Comparison of ENCODE assay signal across 8 cellular contexts in the genomic region with DNA sequence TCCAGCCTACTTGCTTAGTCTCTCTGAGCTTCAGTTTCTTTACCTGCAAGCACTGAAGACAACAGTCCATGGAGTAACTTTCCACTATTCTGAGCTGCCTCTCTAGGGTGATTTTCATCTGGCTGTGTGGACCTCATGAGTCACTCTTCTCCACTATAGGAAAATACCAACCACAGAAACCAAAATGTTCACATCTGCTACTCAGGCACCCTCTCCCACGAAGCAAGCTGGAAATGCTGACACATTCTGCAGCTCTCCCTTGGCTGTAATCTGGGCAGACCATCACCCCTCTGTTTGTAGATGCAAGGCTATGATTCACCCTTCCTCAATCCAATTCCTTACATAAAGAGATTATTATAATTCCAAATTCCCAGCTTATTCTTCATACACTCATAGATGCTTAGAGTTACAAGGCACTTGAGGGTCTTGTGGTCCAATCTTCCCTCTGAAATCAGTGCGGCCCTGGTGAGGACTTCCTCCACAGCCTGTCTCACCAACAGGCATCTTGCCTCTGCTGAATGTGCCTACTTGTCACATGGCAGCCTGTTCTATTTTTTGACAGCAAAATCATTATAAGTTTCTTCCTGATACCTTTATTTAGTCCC.
DNase-seq lines count a peak whose midpoint lies in the region; ATAC-seq lines count a peak whose summit lies in the region.

No MANE protein-coding gene starts in this region.

- no peak overlapping the region for H3K4me3 Mint-ChIP-seq in activated T-helper 2 cell treated with anti-CD3 and anti-CD28 coated beads, Interferon-gamma antibody, Interleukin-2, Interleukin-4, amounts not matched to agents 10 μg/mL and 5 μg/mL and 100 μg/mL, durations not matched to agents 14 hours and 24 hours and 36 hours (ENCODE audit: low read depth)

- intact Hi-C loops in activated T-helper 2 cell treated with anti-CD3 and anti-CD28 coated beads, Interferon-gamma antibody, Interleukin-2, Interleukin-4, amounts not matched to agents 10 μg/mL and 5 μg/mL and 100 μg/mL, durations not matched to agents 14 hours and 24 hours and 36 hours (cut with micrococcal nuclease) = loop anchor here (5.0 kb wide), 1 partner anchor 374 kb away; the partner anchor contains the start of gene CHIC2

- DNase-seq in GM03348 (ENCODE audit: low spot score) (peak; percentile 92), non-pigmented ciliary epithelial cell (ENCODE audit: low read depth) (peak; percentile 99), NCI-H524 (lab: John Stamatoyannopoulos, UW) (no peak), NCI-H1417 (lab: John Stamatoyannopoulos, UW) (no peak)
- DNase-seq in activated T-helper 2 cell treated with anti-CD3 and anti-CD28 coated beads, Interferon-gamma antibody, Interleukin-2, Interleukin-4, amounts not matched to agents 10 μg/mL and 5 μg/mL and 100 μg/mL, durations not matched to agents 14 hours and 24 hours and 36 hours (ENCODE audit: low spot score) = no peak

- peaks cover 10% of the 10 kb centered on the region for H3K4me1 Mint-ChIP-seq in activated T-helper 2 cell treated with anti-CD3 and anti-CD28 coated beads, Interferon-gamma antibody, Interleukin-2, Interleukin-4, amounts not matched to agents 10 μg/mL and 5 μg/mL and 100 μg/mL, durations not matched to agents 14 hours and 24 hours and 36 hours (ENCODE audit: low read depth)

- H3K27me3 Mint-ChIP-seq in activated T-helper 2 cell treated with anti-CD3 and anti-CD28 coated beads, Interferon-gamma antibody, Interleukin-2, Interleukin-4, amounts not matched to agents 10 μg/mL and 5 μg/mL and 100 μg/mL, durations not matched to agents 14 hours and 24 hours and 36 hours (ENCODE audit: low read depth) = peaks cover 8% of the 10 kb centered on the region

- H3K9me3 Mint-ChIP-seq in activated T-helper 2 cell treated with anti-CD3 and anti-CD28 coated beads, Interferon-gamma antibody, Interleukin-2, Interleukin-4, amounts not matched to agents 10 μg/mL and 5 μg/mL and 100 μg/mL, durations not matched to agents 14 hours and 24 hours and 36 hours = no peaks in the 10 kb centered on the region

- H3K27ac Mint-ChIP-seq in activated T-helper 2 cell treated with anti-CD3 and anti-CD28 coated beads, Interferon-gamma antibody, Interleukin-2, Interleukin-4, amounts not matched to agents 10 μg/mL and 5 μg/mL and 100 μg/mL, durations not matched to agents 14 hours and 24 hours and 36 hours = peak overlapping the region; percentile 43

- H3K36me3 Mint-ChIP-seq in activated T-helper 2 cell treated with anti-CD3 and anti-CD28 coated beads, Interferon-gamma antibody, Interleukin-2, Interleukin-4, amounts not matched to agents 10 μg/mL and 5 μg/mL and 100 μg/mL, durations not matched to agents 14 hours and 24 hours and 36 hours (ENCODE audit: low read depth) = no peaks in the 10 kb centered on the region

- ATAC-seq in GM21360 (IDR thresholded peaks at IDR 0.05; ENCODE audit: unreplicated experiment) (peak; percentile 87), HG03558 (IDR thresholded peaks at IDR 0.05; ENCODE audit: extremely low read depth, unreplicated experiment) (peak; percentile 91), esophagus mucosa (no peak)

Comparison
In these comparisons a context has a peak if more than half of its experiments do, and no peak if none do; other contexts are left out.
1. DNase-seq: peak in GM03348 (single experiment) and non-pigmented ciliary epithelial cell (single experiment); none in activated T-helper 2 cell treated with anti-CD3 and anti-CD28 coated beads, Interferon-gamma antibody, Interleukin-2, Interleukin-4, amounts not matched to agents 10 μg/mL and 5 μg/mL and 100 μg/mL, durations not matched to agents 14 hours and 24 hours and 36 hours (single experiment), NCI-H524 (0 of 2) and NCI-H1417 (0 of 3).